ENCODE assay signal across 8 cellular contexts in the genomic region with DNA sequence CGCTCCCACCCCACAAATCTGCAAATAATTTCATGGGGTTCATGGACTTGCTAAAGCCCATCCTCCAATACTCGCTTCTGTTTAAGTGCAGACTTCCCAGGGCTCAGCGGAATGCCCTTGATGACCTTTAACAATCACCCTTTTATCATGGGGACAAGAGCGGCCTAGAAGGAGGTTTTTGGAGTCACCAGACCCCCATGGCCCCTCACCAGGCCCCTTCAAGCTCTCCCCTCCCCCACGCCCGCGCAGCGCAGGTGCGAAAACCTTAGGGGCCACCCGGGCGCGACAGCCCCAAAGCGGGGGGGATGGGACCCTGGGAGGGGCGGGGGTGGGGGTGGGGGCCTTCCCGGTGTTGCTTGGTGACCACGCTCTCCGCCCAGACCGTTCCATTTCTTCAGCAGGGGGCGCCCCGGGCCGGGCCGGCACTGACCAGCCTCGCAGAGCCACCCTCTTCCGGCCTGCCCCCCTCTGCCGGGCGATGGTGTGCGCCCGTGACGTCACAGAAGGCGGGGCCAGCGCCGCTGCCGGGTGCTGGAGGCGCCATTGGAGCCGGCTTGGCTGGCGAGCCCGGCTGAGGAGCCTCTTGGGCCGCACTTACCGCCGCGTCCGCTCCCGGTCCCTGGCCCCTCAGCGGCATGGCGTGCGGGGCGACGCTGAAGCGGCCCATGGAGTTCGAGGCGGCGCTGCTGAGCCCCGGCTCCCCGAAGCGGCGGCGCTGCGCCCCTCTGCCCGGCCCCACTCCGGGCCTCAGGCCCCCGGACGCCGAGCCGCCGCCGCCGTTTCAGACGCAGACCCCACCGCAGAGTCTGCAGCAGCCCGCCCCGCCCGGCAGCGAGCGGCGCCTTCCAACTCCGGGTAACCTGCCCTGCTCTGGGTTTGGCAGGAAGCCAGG. TPM values are rescaled to one million over a fixed set of nuclear protein-coding genes. Genes with fewer than 3 reads are reported as not detected.
DNase-seq lines count a peak whose midpoint lies in the region; TF ChIP-seq lines count a peak whose summit lies in the region.

A gene with protein sequence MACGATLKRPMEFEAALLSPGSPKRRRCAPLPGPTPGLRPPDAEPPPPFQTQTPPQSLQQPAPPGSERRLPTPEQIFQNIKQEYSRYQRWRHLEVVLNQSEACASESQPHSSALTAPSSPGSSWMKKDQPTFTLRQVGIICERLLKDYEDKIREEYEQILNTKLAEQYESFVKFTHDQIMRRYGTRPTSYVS (plus strand): TSS at position 531 of the 892 bp plus-strand sequence. CDS start 105 bp downstream, at position 636.

- H3K9me3 ChIP-seq in ES-I3 (ENCODE audit: control insufficient read depth, insufficient read depth, low read length) (no peaks in the 10 kb centered on the region), HAP-1 (no peaks in the 10 kb centered on the region), MG63 (no peaks in the 10 kb centered on the region)

- in situ Hi-C loops in HAP-1 (cut with MboI; ENCODE audit: low sequenced_read_pairs) = no loop called here

- peak within 1 kb of the TSS; percentile 72 for H3K9ac ChIP-seq in ES-I3 (ENCODE audit: low read depth, low read length)

- peak within 1 kb of the TSS; percentile 72 for H3K4me3 ChIP-seq in HAP-1
- H3K4me3 ChIP-seq in MG63 = peak within 1 kb of the TSS; percentile 71

- H3K4me1 ChIP-seq in ES-I3 (ENCODE audit: insufficient read depth, low read length) = peaks cover 32% of the 10 kb centered on the region
- H3K4me1 ChIP-seq in HAP-1 = peaks cover 20% of the 10 kb centered on the region

- peak; percentile 89 to 99 for DNase-seq in HAP-1 (ENCODE audit: low spot score in 2 of 2)
- DNase-seq in MG63 = peak; percentile 99
- DNase-seq in SHP77 (lab: John Stamatoyannopoulos, UW) = peak; percentile 87 to 91
- peak; percentile 92 for DNase-seq in activated gamma-delta T cell (lab: John Stamatoyannopoulos, UW)
- DNase-seq in fibroblast of the conjunctiva (ENCODE audit: low read depth) = peak; percentile 91
- peak; percentile 99 for DNase-seq in nephron progenitor cell

- no peaks in the 10 kb centered on the region for H3K9me3 Mint-ChIP-seq in nephron progenitor cell
- no peaks in the 10 kb centered on the region for H3K9me3 Mint-ChIP-seq in stimulated activated naive CD8-positive, alpha-beta T cell treated with anti-CD3 and anti-CD28 coated beads, Interleukin-15, Interleukin-2, amounts not matched to agents 100 ng/mL and 50 ng/mL, for 24 hours

- TF ChIP-seq CTCF in nephron progenitor cell (IDR thresholded peaks at IDR 0.05) = no peak

- peak within 1 kb of the TSS; percentile 89 for H3K27ac Mint-ChIP-seq in nephron progenitor cell
- H3K27ac Mint-ChIP-seq in stimulated activated naive CD8-positive, alpha-beta T cell treated with anti-CD3 and anti-CD28 coated beads, Interleukin-15, Interleukin-2, amounts not matched to agents 100 ng/mL and 50 ng/mL, for 24 hours = peak within 1 kb of the TSS; percentile 91

- H3K4me1 Mint-ChIP-seq in nephron progenitor cell = peaks cover 50% of the 10 kb centered on the region
- H3K4me1 Mint-ChIP-seq in stimulated activated naive CD8-positive, alpha-beta T cell treated with anti-CD3 and anti-CD28 coated beads, Interleukin-15, Interleukin-2, amounts not matched to agents 100 ng/mL and 50 ng/mL, for 24 hours (ENCODE audit: low read depth) = peaks cover 53% of the 10 kb centered on the region

- H3K4me3 Mint-ChIP-seq in nephron progenitor cell = peak within 1 kb of the TSS; percentile 95
- peak within 1 kb of the TSS; percentile 96 for H3K4me3 Mint-ChIP-seq in stimulated activated naive CD8-positive, alpha-beta T cell treated with anti-CD3 and anti-CD28 coated beads, Interleukin-15, Interleukin-2, amounts not matched to agents 100 ng/mL and 50 ng/mL, for 24 hours

- no peaks in the 10 kb centered on the region for H3K27me3 Mint-ChIP-seq in nephron progenitor cell (ENCODE audit: low read depth, poor library complexity)
- H3K27me3 Mint-ChIP-seq in stimulated activated naive CD8-positive, alpha-beta T cell treated with anti-CD3 and anti-CD28 coated beads, Interleukin-15, Interleukin-2, amounts not matched to agents 100 ng/mL and 50 ng/mL, for 24 hours = no peaks in the 10 kb centered on the region

- H3K36me3 Mint-ChIP-seq in nephron progenitor cell (ENCODE audit: low read depth) = peaks cover 27% of the 10 kb centered on the region
- peaks cover 30% of the 10 kb centered on the region for H3K36me3 Mint-ChIP-seq in stimulated activated naive CD8-positive, alpha-beta T cell treated with anti-CD3 and anti-CD28 coated beads, Interleukin-15, Interleukin-2, amounts not matched to agents 100 ng/mL and 50 ng/mL, for 24 hours (ENCODE audit: low read depth)

- peaks cover 17% of the 10 kb centered on the region for H3K36me3 ChIP-seq in ES-I3 (ENCODE audit: insufficient read depth, low read length)
- H3K36me3 ChIP-seq in HAP-1 (replicated peaks) = peaks cover 24% of the 10 kb centered on the region
- H3K36me3 ChIP-seq in MG63 = peaks cover 35% of the 10 kb centered on the region

- H3K27me3 ChIP-seq in HAP-1 (ENCODE audit: low read depth) (no peaks in the 10 kb centered on the region), MG63 (no peaks in the 10 kb centered on the region)

RNA-seq across cellular contexts. Expression of the gene that starts here (rescaled TPM):
- total RNA-seq in MG63 (2014; rRNA removed; shearing (Covaris generic); ENCODE audit: low replicate concordance) = 42.4 and 45.2 TPM in 2 replicates

Comparison
In these comparisons a context has a peak if more than half of its experiments do, and no peak if none do; other contexts are left out.
1. Peak in every context shown above with its lines: DNase-seq and H3K4me3 ChIP-seq.